ENCODE assay signal across 18 cellular contexts in the genomic region with DNA sequence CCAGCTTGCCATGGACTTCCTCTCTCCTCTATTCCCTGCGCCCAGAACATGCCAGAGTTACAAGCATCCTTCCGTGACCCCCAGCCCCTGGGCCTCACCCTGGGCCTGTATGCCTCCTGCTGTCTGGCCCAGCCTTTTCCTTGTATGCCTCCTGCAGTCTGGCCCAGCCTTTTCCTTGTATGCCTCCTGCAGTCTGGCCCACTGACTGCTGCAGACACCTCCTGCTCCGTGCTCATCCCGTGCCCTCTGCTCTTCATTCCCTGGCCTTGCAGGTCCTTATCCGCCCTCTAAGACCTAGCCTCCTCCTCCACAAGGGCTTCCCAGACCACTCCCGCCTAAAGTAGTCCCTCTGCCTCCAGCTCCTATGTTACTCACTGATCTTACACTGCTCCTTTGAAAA. TPM values are rescaled to one million over a fixed set of nuclear protein-coding genes. Genes with fewer than 3 reads are reported as not detected.
DNase-seq lines count a peak whose midpoint lies in the region; ATAC-seq and TF ChIP-seq lines count a peak whose summit lies in the region.
"Had no signal": no experiment of that assay in that cellular context is flagged by ENCODE, and none has a peak within 500 bp of the region (broad histone marks: within the 10 kb centered on the region; RNA-seq: fewer than 3 reads in every experiment).

No MANE protein-coding gene starts in this region.

- no peak overlapping the region for H2BK5ac ChIP-seq in neuronal stem cell (ENCODE audit: low read length)

- H3K9me3 ChIP-seq in CD8-positive, alpha-beta memory T cell (ENCODE audit: low read length) = no peaks in the 10 kb centered on the region
- no peaks in the 10 kb centered on the region for H3K9me3 ChIP-seq in neuronal stem cell (replicated peaks in 1 of 2; ENCODE audit: control insufficient read depth in 2 of 2, insufficient read depth in 1 of 2, low read depth in 1 of 2, low read length in 2 of 2)
- H3K9me3 ChIP-seq in transverse colon = no peaks in the 10 kb centered on the region

- WGBS in neuronal stem cell (ENCODE audit: extremely low coverage in 2 of 2, insufficient read length in 2 of 2, insufficient replicate concordance in 1 of 2), 2 donors = no CpG with 5 or more reads among the region's 6 CpGs
- 90 to 97% methylated on average over 5 to 6 of the region's 6 CpGs for WGBS in transverse colon (ENCODE audit: low coverage in 1 of 2), 2 donors

- H3K18ac ChIP-seq in neuronal stem cell (ENCODE audit: low read length) = peak overlapping the region; percentile 24

- peaks cover 0 to 1% of the 10 kb centered on the region in 2 donors for H3K27me3 Mint-ChIP-seq in CD8-positive, alpha-beta memory T cell
- H3K27me3 Mint-ChIP-seq in WTC11 (ENCODE audit: low read depth) (no peaks in the 10 kb centered on the region), endothelial cell (ENCODE audit: unreplicated experiment) (peaks cover 4% of the 10 kb centered on the region)

- H3K9ac ChIP-seq in neuronal stem cell (ENCODE audit: low read depth, low read length, poor library complexity) = peak overlapping the region; percentile 24

- no peak overlapping the region for H2BK120ac ChIP-seq in neuronal stem cell (ENCODE audit: low read depth, low read length)

- intact Hi-C loops in transverse colon (cut with DNase I; ENCODE audit: low total_unique reads) = no loop called here

- peaks cover 0 to 75% (median 17%) of the 10 kb centered on the region in 3 donors for H3K36me3 Mint-ChIP-seq in CD8-positive, alpha-beta memory T cell
- H3K36me3 Mint-ChIP-seq in WTC11 = peaks cover 22% of the 10 kb centered on the region
- H3K36me3 Mint-ChIP-seq in endothelial cell (ENCODE audit: low read depth, unreplicated experiment) = peaks cover 23% of the 10 kb centered on the region

- H3K4me2 ChIP-seq in neuronal stem cell (ENCODE audit: insufficient read depth, low read length, poor library complexity, severe bottlenecking) = no peak overlapping the region

- no peak overlapping the region for H4K8ac ChIP-seq in neuronal stem cell (ENCODE audit: low read depth, low read length)

- H3K4me1 Mint-ChIP-seq in CD8-positive, alpha-beta memory T cell = peaks cover 59 to 92% (median 79%) of the 10 kb centered on the region in 3 donors
- peaks cover 29% of the 10 kb centered on the region for H3K4me1 Mint-ChIP-seq in WTC11
- peaks cover 22% of the 10 kb centered on the region for H3K4me1 Mint-ChIP-seq in endothelial cell (ENCODE audit: unreplicated experiment)

- H3K23ac ChIP-seq in neuronal stem cell (ENCODE audit: low read depth, low read length, poor library complexity) = no peak overlapping the region

- peaks cover 15% of the 10 kb centered on the region for H3K4me1 ChIP-seq in CD8-positive, alpha-beta memory T cell (ENCODE audit: insufficient read depth, low read length)
- H3K4me1 ChIP-seq in neuronal stem cell (ENCODE audit: control insufficient read depth in 2 of 2, insufficient read depth in 1 of 2, low read depth in 1 of 2, low read length in 2 of 2) (peaks cover 6 to 10% of the 10 kb centered on the region in 2 donors), transverse colon (peaks cover 0 to 29% (median 17%) of the 10 kb centered on the region in 4 donors)
- H3K4me1 ChIP-seq: foreskin keratinocyte had no signal

- TF ChIP-seq CTCF in WTC11 (IDR thresholded peaks at IDR 0.05) (no peak), endothelial cell (IDR thresholded peaks at IDR 0.05; ENCODE audit: unreplicated experiment) (no peak), transverse colon (IDR thresholded peaks at IDR 0.05) (no peak)

- H2AFZ ChIP-seq in neuronal stem cell (ENCODE audit: low read length) = no peak overlapping the region

- H2BK15ac ChIP-seq in neuronal stem cell (ENCODE audit: low read length) = no peak overlapping the region

- H3K27ac Mint-ChIP-seq in CD8-positive, alpha-beta memory T cell = peak overlapping the region; percentile 46 to 94 (median 84)
- H3K27ac Mint-ChIP-seq in WTC11 = peak overlapping the region; percentile 57
- H3K27ac Mint-ChIP-seq in endothelial cell (ENCODE audit: unreplicated experiment) = peak overlapping the region; percentile 5

- no peaks in the 10 kb centered on the region for H3K9me3 Mint-ChIP-seq in CD8-positive, alpha-beta memory T cell
- no peaks in the 10 kb centered on the region for H3K9me3 Mint-ChIP-seq in WTC11
- no peaks in the 10 kb centered on the region for H3K9me3 Mint-ChIP-seq in endothelial cell (ENCODE audit: unreplicated experiment)

- no peak overlapping the region for H4K91ac ChIP-seq in neuronal stem cell (ENCODE audit: low read depth, low read length, poor library complexity)

- no peaks in the 10 kb centered on the region for H3K27me3 ChIP-seq in CD8-positive, alpha-beta memory T cell (ENCODE audit: insufficient read depth, low read length, poor library complexity, severe bottlenecking)
- H3K27me3 ChIP-seq in neuronal stem cell (ENCODE audit: control insufficient read depth in 3 of 3, insufficient read depth in 3 of 3, low read depth in 1 of 3, low read length in 3 of 3) (no peaks in the 10 kb centered on the region), transverse colon (no peaks in the 10 kb centered on the region)
- H3K27me3 ChIP-seq: brain microvascular endothelial cell, foreskin keratinocyte had no signal

- no peak overlapping the region for H2AK5ac ChIP-seq in neuronal stem cell (ENCODE audit: low read depth, low read length)

- peak; percentile 53 for ATAC-seq in WTC11
- ATAC-seq: foreskin keratinocyte had no signal

- no peak overlapping the region for H3K4ac ChIP-seq in neuronal stem cell (ENCODE audit: low read length)

- H3K79me1 ChIP-seq in neuronal stem cell (ENCODE audit: low read depth, low read length) = no peaks in the 10 kb centered on the region

- TF ChIP-seq POLR2A in transverse colon (IDR thresholded peaks at IDR 0.05) = no peak

- H2BK12ac ChIP-seq in neuronal stem cell (ENCODE audit: low read length) = no peak overlapping the region

- CTCF ChIA-PET in CD8-positive, alpha-beta memory T cell (lab: Charles Lee) = no interaction called here
- CTCF ChIA-PET in WTC11 (lab: Charles Lee) = interaction anchor here (1.2 kb wide), 1 partner anchor 166 kb away, joined by 3 read pairs; no protein-coding TSS in a partner anchor

- peak overlapping the region in 1 of 7 donors; percentile 49 for H3K4me3 Mint-ChIP-seq in CD8-positive, alpha-beta memory T cell
- H3K4me3 Mint-ChIP-seq in WTC11 (no peak overlapping the region), endothelial cell (ENCODE audit: unreplicated experiment) (no peak overlapping the region)

- in situ Hi-C loops in transverse colon (cut with MboI; ENCODE audit: low pct_ligation_motif_present in 1 of 4, low pct_unique_long_range_greater_than_20kb in 1 of 4, low sequenced_read_pairs in 3 of 4) = no loop called here

- H3K14ac ChIP-seq in neuronal stem cell (ENCODE audit: low read length) = no peak overlapping the region

- POLR2A ChIA-PET in CD8-positive, alpha-beta memory T cell (lab: Charles Lee) = no interaction called here
- POLR2A ChIA-PET in WTC11 (lab: Charles Lee) = interaction anchor here (1.6 kb wide), 1 partner anchor 45 kb away, joined by 3 read pairs; no protein-coding TSS in a partner anchor

- no peak for DNase-seq in CD8-positive, alpha-beta memory T cell
- DNase-seq in WTC11 (ENCODE audit: low spot score) = no peak
- no peak for DNase-seq in endothelial cell (ENCODE audit: low spot score)
- no peak for DNase-seq in neuronal stem cell (ENCODE audit: low spot score)
- DNase-seq in transverse colon = no peak
- DNase-seq in NK-92 treated with Interleukin-12 subunit alpha and Interleukin-12 subunit beta, amount 100 ng/mL, for 24 hours (lab: John Stamatoyannopoulos, UW) = no peak
- DNase-seq in NCI-H446 (lab: John Stamatoyannopoulos, UW) = no peak
- DNase-seq: activated CD4-positive, alpha-beta T cell treated with anti-CD3 and anti-CD28 coated beads for 48 hours; activated naive CD4-positive, alpha-beta T cell treated with anti-CD3 and anti-CD28 coated beads, Interleukin-2, amount 50 U/mL, for 16 hours; brain microvascular endothelial cell; foreskin keratinocyte; kidney glomerular epithelial cell; NCI-H187 treated with DMSO at 0.1 percent for 48 hours; nucleus accumbens; stimulated activated CD8-positive, alpha-beta memory T cell treated with anti-CD3 and anti-CD28 coated beads, Interleukin-4, amount 100 ng/mL, for 48 hours had no signal

- TF ChIP-seq EP300 in transverse colon (IDR thresholded peaks at IDR 0.05; ENCODE audit: low read depth) = no peak

- peaks cover 9% of the 10 kb centered on the region for H3K36me3 ChIP-seq in CD8-positive, alpha-beta memory T cell (ENCODE audit: insufficient read depth, low read length)
- H3K36me3 ChIP-seq in neuronal stem cell (replicated peaks in 1 of 2; ENCODE audit: control insufficient read depth in 2 of 2, insufficient read depth in 2 of 2, low read length in 2 of 2) (peaks cover 3 to 41% of the 10 kb centered on the region in 2 donors), transverse colon (peaks cover 0 to 23% (median 0%) of the 10 kb centered on the region in 4 donors)

- no peak overlapping the region for H3K4me3 ChIP-seq in CD8-positive, alpha-beta memory T cell (ENCODE audit: low read length)
- no peak overlapping the region for H3K4me3 ChIP-seq in neuronal stem cell (ENCODE audit: low read length in 2 of 2)
- H3K4me3 ChIP-seq in transverse colon = no peak overlapping the region
- H3K4me3 ChIP-seq: coronary artery had no signal

- H3K27ac ChIP-seq in CD8-positive, alpha-beta memory T cell (ENCODE audit: low read depth, low read length) = no peak overlapping the region
- H3K27ac ChIP-seq in neuronal stem cell (replicated peaks; ENCODE audit: low read length) (no peak overlapping the region), transverse colon (no peak overlapping the region)
- H3K27ac ChIP-seq: brain microvascular endothelial cell, coronary artery, epithelial cell of prostate, foreskin keratinocyte, RWPE1 had no signal

TF ChIP-seq in WTC11, 78 proteins besides CTCF, POLR2A, EP300 and RAD21 (continues in another document):
- TF ChIP-seq TEAD4 (CRISPR knock-in tag; IDR thresholded peaks at IDR 0.05) = no peak
- TF ChIP-seq, protein P1, sequence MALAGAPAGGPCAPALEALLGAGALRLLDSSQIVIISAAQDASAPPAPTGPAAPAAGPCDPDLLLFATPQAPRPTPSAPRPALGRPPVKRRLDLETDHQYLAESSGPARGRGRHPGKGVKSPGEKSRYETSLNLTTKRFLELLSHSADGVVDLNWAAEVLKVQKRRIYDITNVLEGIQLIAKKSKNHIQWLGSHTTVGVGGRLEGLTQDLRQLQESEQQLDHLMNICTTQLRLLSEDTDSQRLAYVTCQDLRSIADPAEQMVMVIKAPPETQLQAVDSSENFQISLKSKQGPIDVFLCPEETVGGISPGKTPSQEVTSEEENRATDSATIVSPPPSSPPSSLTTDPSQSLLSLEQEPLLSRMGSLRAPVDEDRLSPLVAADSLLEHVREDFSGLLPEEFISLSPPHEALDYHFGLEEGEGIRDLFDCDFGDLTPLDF (CRISPR knock-in tag; IDR thresholded peaks at IDR 0.05) = no peak
- TF ChIP-seq JUN (CRISPR knock-in tag; IDR thresholded peaks at IDR 0.05) = no peak
- TF ChIP-seq OVOL2 (CRISPR knock-in tag; IDR thresholded peaks at IDR 0.05; ENCODE audit: borderline replicate concordance) = no peak

RNA-seq across cellular contexts. Expression of gene IRF2, which starts 44.2 kb away (rescaled TPM):
- total RNA-seq in CD8-positive, alpha-beta memory T cell = 10 to 100 TPM; 44.1 to 44.3 TPM
- polyA plus RNA-seq in CD8-positive, alpha-beta memory T cell = 79.3 TPM
- total RNA-seq in WTC11 (2021) (9.3 to 11.8 TPM (median 11.3 TPM) in 3 replicates), endothelial cell (ENCODE audit: unreplicated experiment) (27.6 TPM), transverse colon (10 to 100 TPM; 15.3 to 85.3 (median 42.5) TPM)
- 12.7 TPM for polyA plus RNA-seq in neuronal stem cell (2013, experiment 1 of 2)
- 12.8 TPM for polyA plus RNA-seq in neuronal stem cell (2013, experiment 2 of 2)

Comparison
In these comparisons a context has a peak if more than half of its experiments do, and no peak if none do; other contexts are left out.
1. H3K27ac Mint-ChIP-seq: peak in every context shown above with its lines; median percentile 84 in CD8-positive, alpha-beta memory T cell; 57 in WTC11; 5 in endothelial cell.